ENCODE assay signal across 36 cellular contexts in the genomic region with DNA sequence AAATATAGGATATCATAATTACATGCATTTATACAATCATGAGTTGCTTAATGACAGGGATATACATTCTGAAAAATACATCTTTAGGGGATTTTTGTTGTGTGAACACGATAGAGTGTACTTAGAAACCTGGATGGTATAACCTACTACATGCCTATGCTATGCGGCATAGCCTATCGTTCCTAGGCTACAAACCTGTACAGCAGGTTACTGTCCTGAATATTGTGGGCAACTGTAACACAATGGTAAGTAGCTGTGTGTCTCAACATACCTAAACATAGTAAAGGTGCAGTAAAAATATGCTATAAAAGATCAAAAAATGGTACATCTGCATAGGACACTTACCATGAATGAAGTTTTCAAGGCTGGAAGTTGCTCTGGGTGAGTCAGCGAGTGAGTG. TPM values are rescaled to one million over a fixed set of nuclear protein-coding genes. Genes with fewer than 3 reads are reported as not detected.
"Had no signal": no experiment of that assay in that cellular context is flagged by ENCODE, and none has a peak within 500 bp of the region (broad histone marks: within the 10 kb centered on the region; RNA-seq: fewer than 3 reads in every experiment).

No MANE protein-coding gene starts in this region.

- H3K27ac Mint-ChIP-seq: naive thymus-derived CD4-positive, alpha-beta T cell; natural killer cell; nephron; neural progenitor cell; progenitor cell of endocrine pancreas; stimulated activated memory B cell treated with anti-CD40 and anti-IgM and Interleukin-4, amounts not matched to agents 10 μg/mL and 1 μg/mL and 100 μg/mL, for 72 hours; stimulated activated naive CD8-positive, alpha-beta T cell treated with anti-CD3 and anti-CD28 coated beads, Interleukin-15, amount 100 ng/mL, for 72 hours had no signal

- H3K9me3 ChIP-seq: ovary, psoas muscle, spleen, suprapubic skin, testis, tibial artery, transverse colon, upper lobe of left lung, uterus had no signal

- H3K36me3 Mint-ChIP-seq: naive thymus-derived CD4-positive, alpha-beta T cell; natural killer cell; neural progenitor cell; stimulated activated memory B cell treated with anti-CD40 and anti-IgM and Interleukin-4, amounts not matched to agents 10 μg/mL and 1 μg/mL and 100 μg/mL, for 72 hours had no signal

- H3K27me3 ChIP-seq: ovary, testis, uterus had no signal

- DNase-seq: naive thymus-derived CD4-positive, alpha-beta T cell; natural killer cell; occipital lobe; ovary; posterior cingulate gyrus; psoas muscle; right cardiac atrium; spleen; stimulated activated CD4-positive, alpha-beta T cell treated with anti-CD3 and anti-CD28 coated beads, Interleukin-12 subunit alpha, Interleukin-12 subunit beta, amount 100 ng/mL, for 4 hours; stimulated activated CD4-positive, alpha-beta T cell treated with anti-CD3 and anti-CD28 coated beads, Interleukin-1b, Interleukin-23, amount 100 ng/mL, for 48 hours; stimulated activated CD4-positive, alpha-beta T cell treated with anti-CD3 and anti-CD28 coated beads, Interleukin-4, amount 100 ng/mL, for 1 hour; stimulated activated CD4-positive, alpha-beta T cell treated with anti-CD3 and anti-CD28 coated beads, Interleukin-4, amount 100 ng/mL, for 4 hours; stimulated activated CD8-positive, alpha-beta memory T cell treated with anti-CD3 and anti-CD28 coated beads, Interleukin-4, amount 100 ng/mL, for 48 hours; stimulated activated naive CD4-positive, alpha-beta T cell; stimulated activated naive CD8-positive, alpha-beta T cell treated with anti-CD3 and anti-CD28 coated beads, Interleukin-15, amount 100 ng/mL, for 72 hours; stimulated activated naive CD8-positive, alpha-beta T cell treated with anti-CD3 and anti-CD28 coated beads, Interleukin-15, Interleukin-2, amounts not matched to agents 100 U/mL and 50 U/mL, for 24 hours; substantia nigra; testis; tibial artery; transverse colon; upper lobe of left lung; uterus had no signal

- H3K36me3 ChIP-seq: neural progenitor cell, ovary, spleen, suprapubic skin, tibial artery, transverse colon, upper lobe of left lung, uterus had no signal

- H3K4me3 Mint-ChIP-seq: naive thymus-derived CD4-positive, alpha-beta T cell; natural killer cell; nephron; neural progenitor cell; stimulated activated memory B cell treated with anti-CD40 and anti-IgM and Interleukin-4, amounts not matched to agents 10 μg/mL and 1 μg/mL and 100 μg/mL, for 72 hours; stimulated activated naive CD8-positive, alpha-beta T cell treated with anti-CD3 and anti-CD28 coated beads, Interleukin-15, amount 100 ng/mL, for 72 hours had no signal

- H3K4me1 Mint-ChIP-seq: naive thymus-derived CD4-positive, alpha-beta T cell; natural killer cell; nephron; stimulated activated memory B cell treated with anti-CD40 and anti-IgM and Interleukin-4, amounts not matched to agents 10 μg/mL and 1 μg/mL and 100 μg/mL, for 72 hours had no signal

- H3K9me3 Mint-ChIP-seq: naive thymus-derived CD4-positive, alpha-beta T cell; natural killer cell; nephron; neural progenitor cell; stimulated activated memory B cell treated with anti-CD40 and anti-IgM and Interleukin-4, amounts not matched to agents 10 μg/mL and 1 μg/mL and 100 μg/mL, for 72 hours; stimulated activated naive CD8-positive, alpha-beta T cell treated with anti-CD3 and anti-CD28 coated beads, Interleukin-15, amount 100 ng/mL, for 72 hours had no signal

- H3K4me3 ChIP-seq: neural progenitor cell, ovary, psoas muscle, skin epidermis, smooth muscle cell, spleen, suprapubic skin, testis, tibial artery, transverse colon, upper lobe of left lung, uterus had no signal

- H3K27ac ChIP-seq: neural progenitor cell, ovary, parathyroid adenoma, psoas muscle, skin epidermis, spleen, suprapubic skin, testis, tibial artery, transverse colon, upper lobe of left lung, uterus had no signal

- H3K4me1 ChIP-seq: neural progenitor cell, parathyroid adenoma, psoas muscle, suprapubic skin, tibial artery, upper lobe of left lung, uterus had no signal

RNA-seq across cellular contexts. Expression of a gene that starts 6.5 kb away (rescaled TPM):
- total RNA-seq: natural killer cell, osteoblast, spleen had no signal
- polyA plus RNA-seq: naive thymus-derived CD4-positive, alpha-beta T cell; spleen had no signal

RNA-seq across cellular contexts. Expression of a gene that starts 47.9 kb away (rescaled TPM):
- total RNA-seq: naive thymus-derived CD4-positive, alpha-beta T cell; natural killer cell; occipital lobe; osteoblast; ovary; progenitor cell of endocrine pancreas; psoas muscle; renal cortical epithelial cell; right cardiac atrium; sciatic nerve; smooth muscle cell; spleen; suprapubic skin; transverse colon; upper lobe of left lung; ureter; uterus had no signal
- polyA plus RNA-seq: naive thymus-derived CD4-positive, alpha-beta T cell; neural cell; ovary; psoas muscle; right cardiac atrium; smooth muscle cell; spleen; thymus had no signal
